Comparison of ENCODE assay signal across 8 cellular contexts in the genomic region with DNA sequence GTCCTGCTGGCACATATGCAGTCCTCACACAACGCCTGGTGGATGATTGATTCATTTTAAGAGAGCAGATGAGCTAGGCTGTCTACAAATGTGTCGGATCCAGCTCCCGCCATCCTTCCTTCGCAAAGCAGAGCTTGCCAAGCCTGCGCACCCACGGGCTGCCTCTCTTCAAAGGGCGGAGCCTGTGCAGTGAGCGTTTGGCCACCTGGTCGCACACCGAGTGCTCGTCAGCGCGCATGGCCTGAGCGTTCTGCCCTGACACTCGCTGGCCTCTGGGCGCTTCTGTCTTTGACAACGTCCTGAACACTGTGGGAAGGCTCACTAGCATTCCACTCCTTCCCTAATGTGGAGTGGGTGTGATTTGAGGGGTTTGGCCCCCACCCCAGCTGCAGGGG. TPM values are rescaled to one million over a fixed set of nuclear protein-coding genes. Genes with fewer than 3 reads are reported as not detected.
DNase-seq lines count a peak whose midpoint lies in the region; ATAC-seq and TF ChIP-seq lines count a peak whose summit lies in the region.

No MANE protein-coding gene starts in this region.

- H3K4me1 ChIP-seq in psoas muscle: no peaks in the 10 kb centered on the region

- H3K27me3 ChIP-seq in psoas muscle (ENCODE audit: insufficient read depth in 3 of 3, low read length in 2 of 3): peaks cover 0 to 4% (median 2%) of the 10 kb centered on the region in 3 donors

- WGBS in psoas muscle, 3 donors: 64 to 72% (median 66%) methylated on average over 17 of the region's 17 CpGs

- no peaks in the 10 kb centered on the region for H3K9me3 ChIP-seq in psoas muscle

- peak; percentile 7 for DNase-seq in NCI-H345 (lab: John Stamatoyannopoulos, UW)
- DNase-seq in NCI-H345 treated with DMSO at 0.1 percent for 48 hours (lab: John Stamatoyannopoulos, UW; ENCODE audit: unreplicated experiment): no peak
- DNase-seq in activated CD4-positive, alpha-beta T cell treated with anti-CD3 and anti-CD28 coated beads, Interleukin-2, amount 50 U/mL, for 1 hour: peak; percentile 6
- peak; percentile 4 for DNase-seq in fibroblast of villous mesenchyme (ENCODE audit: low read depth)
- DNase-seq in psoas muscle: peak in 1 of 2 donors; percentile 67
- DNase-seq in NCI-H446 treated with DMSO at 0.1 percent for 48 hours (lab: John Stamatoyannopoulos, UW): no peak
- DNase-seq in T1000 (lab: John Stamatoyannopoulos, UW): no peak

- TF ChIP-seq CTCF in fibroblast of villous mesenchyme (IDR thresholded peaks at IDR 0.05; ENCODE audit: insufficient read depth, low read depth, low read length): no peak
- no peak for TF ChIP-seq CTCF in psoas muscle (IDR thresholded peaks at IDR 0.05)

- H3K27ac ChIP-seq in psoas muscle: no peak overlapping the region

- no peaks in the 10 kb centered on the region for H3K36me3 ChIP-seq in psoas muscle (ENCODE audit: insufficient read depth in 1 of 2, low read depth in 1 of 2)

- peak overlapping the region; percentile 60 for H3K4me3 ChIP-seq in fibroblast of villous mesenchyme (ENCODE audit: low read depth, low read length)
- peak overlapping the region; percentile 63 for H3K4me3 ChIP-seq in psoas muscle

- intact Hi-C loops in psoas muscle (cut with DNase I): loop anchor here (1.0 to 5.0 kb wide), 4 partner anchors 479 to 1193 kb away; partner anchors contain the start of gene CXCL12 (in 1 of the 2)

- ATAC-seq in psoas muscle (peak in 3 of 4 donors; percentile 30 to 38 (median 32)), GM19452 (IDR thresholded peaks at IDR 0.05; ENCODE audit: unreplicated experiment) (no peak)

RNA-seq across cellular contexts. Expression of gene TMEM72, which starts 47.1 kb away (rescaled TPM):
- total RNA-seq in fibroblast of villous mesenchyme (not detected in 2 replicates), psoas muscle (not detected)
- not detected for polyA plus RNA-seq in psoas muscle

Comparison
In these comparisons a context has a peak if more than half of its experiments do, and no peak if none do; other contexts are left out.
1. DNase-seq: peak in NCI-H345 (single experiment), activated CD4-positive, alpha-beta T cell treated with anti-CD3 and anti-CD28 coated beads, Interleukin-2, amount 50 U/mL, for 1 hour (single experiment) and fibroblast of villous mesenchyme (single experiment); none in NCI-H345 treated with DMSO at 0.1 percent for 48 hours (single experiment), NCI-H446 treated with DMSO at 0.1 percent for 48 hours (single experiment) and T1000 (single experiment).